ENCODE assay signal across 16 cellular contexts in genomic region chr9:93959739-93960154, GRCh38. TPM values are rescaled to one million over a fixed set of nuclear protein-coding genes. Genes with fewer than 3 reads are reported as not detected.
DNase-seq lines count a peak whose midpoint lies in the region; ATAC-seq, FAIRE-seq and TF ChIP-seq lines count a peak whose summit lies in the region.
"Had no signal": no experiment of that assay in that cellular context is flagged by ENCODE, and none has a peak within 500 bp of the region (broad histone marks: within the 10 kb centered on the region; RNA-seq: fewer than 3 reads in every experiment).

No MANE protein-coding gene starts in this region.

- no peak overlapping the region for H2BK20ac ChIP-seq in H1 (ENCODE audit: low read length)

- H3K56ac ChIP-seq in H1 (replicated peaks; ENCODE audit: insufficient read length, low read depth, low read length) = no peak overlapping the region

- intact Hi-C loops in CD4-positive, alpha-beta memory T cell (cut with micrococcal nuclease) = no loop called here

- no peak overlapping the region for H4K5ac ChIP-seq in H1 (ENCODE audit: insufficient read length, low read depth, low read length)

- no peak for TF ChIP-seq RAD21 in H1 (IDR thresholded peaks at IDR 0.05 in 1 of 2, conservative IDR thresholded peaks at IDR 0.05 in 1 of 2; ENCODE audit: low read depth in 2 of 2, low read length in 2 of 2)

- H3K4me3 Mint-ChIP-seq in CD4-positive, alpha-beta memory T cell = peak overlapping the region; percentile 20 to 82 (median 62)
- H3K4me3 Mint-ChIP-seq in neural crest cell = peak overlapping the region; percentile 35

- peaks cover 11% of the 10 kb centered on the region for H3K23me2 ChIP-seq in H1 (ENCODE audit: low read depth, low read length)

- H2BK12ac ChIP-seq in H1 (ENCODE audit: low read depth, low read length) = no peak overlapping the region

- peaks cover 46% of the 10 kb centered on the region for H3K4me1 ChIP-seq in CD4-positive, alpha-beta memory T cell (ENCODE audit: insufficient read depth, low read length)
- H3K4me1 ChIP-seq in H1 (replicated peaks in 1 of 4; ENCODE audit: control insufficient read depth in 3 of 4, insufficient read depth in 4 of 4, low read length in 3 of 4) = peaks cover 0 to 32% (median 19%) of the 10 kb centered on the region in 4 experiments; a peak in 6 of 7 replicates

- no peak overlapping the region for H3K23ac ChIP-seq in H1 (ENCODE audit: insufficient read length)

- H2AK5ac ChIP-seq in H1 (ENCODE audit: low read depth, low read length) = no peak overlapping the region

- no peaks in the 10 kb centered on the region for H3K9me3 Mint-ChIP-seq in CD4-positive, alpha-beta memory T cell
- H3K9me3 Mint-ChIP-seq in neural crest cell = no peaks in the 10 kb centered on the region

- H3K27me3 Mint-ChIP-seq in CD4-positive, alpha-beta memory T cell = peaks cover 41 to 59% of the 10 kb centered on the region in 2 donors
- peaks cover 86% of the 10 kb centered on the region for H3K27me3 Mint-ChIP-seq in neural crest cell (ENCODE audit: low read depth)

- no peak for TF ChIP-seq POLR2A in H1 (IDR thresholded peaks at IDR 0.05; ENCODE audit: control extremely low read depth in 1 of 2, low read depth in 2 of 2, low read length in 2 of 2)

- H3K9ac ChIP-seq in H1 (replicated peaks in 1 of 4; ENCODE audit: extremely low read depth in 1 of 4, low read depth in 3 of 4, low read length in 3 of 4) = no peak overlapping the region

- H3K18ac ChIP-seq in H1 (ENCODE audit: extremely low read depth, low read length) = no peak overlapping the region

- no peaks in the 10 kb centered on the region for H3K79me2 ChIP-seq in H1 (ENCODE audit: control insufficient read depth in 1 of 2, insufficient read depth in 2 of 2, low read length in 2 of 2)

- H3K36me3 Mint-ChIP-seq in CD4-positive, alpha-beta memory T cell = no peaks in the 10 kb centered on the region
- H3K36me3 Mint-ChIP-seq in neural crest cell (ENCODE audit: low read depth) = no peaks in the 10 kb centered on the region

- H4K91ac ChIP-seq in H1 (replicated peaks; ENCODE audit: insufficient read length, low read length) = no peak overlapping the region

- H4K8ac ChIP-seq in H1 (ENCODE audit: extremely low read depth, insufficient read depth, low read length) = no peak overlapping the region

- CTCF ChIA-PET in CD4-positive, alpha-beta memory T cell (lab: Charles Lee; ENCODE audit: partially characterized antibody) = no interaction called here
- CTCF ChIA-PET in H1 (lab: Charles Lee; ENCODE audit: partially characterized antibody) = interaction anchor here (0.6 to 11.8 kb wide), 9 partner anchors 12 to 278 kb away, joined by 3 to 146 read pairs (median 3); no protein-coding TSS in a partner anchor

- H3K14ac ChIP-seq in H1 (ENCODE audit: insufficient read length) = no peak overlapping the region

- no peak for FAIRE-seq in H1 (lab: Jason Lieb, UNC)

- no peak overlapping the region for H2AFZ ChIP-seq in H1 (ENCODE audit: low read length)

- no peak overlapping the region for H3K27ac ChIP-seq in CD4-positive, alpha-beta memory T cell (ENCODE audit: low read depth, low read length)
- H3K27ac ChIP-seq in H1 (ENCODE audit: low read depth, low read length) = no peak overlapping the region
- H3K27ac ChIP-seq: ascending aorta, C4-2B had no signal

- H3K9me3 ChIP-seq in CD4-positive, alpha-beta memory T cell (ENCODE audit: control insufficient read depth in 1 of 2, low read length in 2 of 2) = no peaks in the 10 kb centered on the region
- H3K9me3 ChIP-seq in H1 (ENCODE audit: insufficient read depth in 2 of 2, low read depth in 1 of 2, low read length in 1 of 2) = no peaks in the 10 kb centered on the region; a peak in 1 of 4 replicates
- H3K9me3 ChIP-seq: ascending aorta had no signal

- H3K27me3 ChIP-seq in CD4-positive, alpha-beta memory T cell (ENCODE audit: insufficient read depth, low read length) = peaks cover 41% of the 10 kb centered on the region
- peaks cover 69 to 79% (median 76%) of the 10 kb centered on the region in 4 experiments for H3K27me3 ChIP-seq in H1 (replicated peaks in 1 of 4; ENCODE audit: control insufficient read depth in 3 of 4, extremely low read depth in 1 of 4, insufficient read depth in 3 of 4, low read length in 3 of 4)

- no peak overlapping the region for H3K4me3 ChIP-seq in CD4-positive, alpha-beta memory T cell (ENCODE audit: low read length in 2 of 2)
- H3K4me3 ChIP-seq in H1 (ENCODE audit: extremely low read depth in 1 of 4, insufficient read depth in 2 of 4, low read depth in 3 of 4, low read length in 4 of 4) = peak overlapping the region in 1 of 4 experiments; percentile 52; a peak in 2 of 8 replicates

- peaks cover 16 to 61% (median 32%) of the 10 kb centered on the region in 4 donors for H3K4me1 Mint-ChIP-seq in CD4-positive, alpha-beta memory T cell
- peaks cover 16% of the 10 kb centered on the region for H3K4me1 Mint-ChIP-seq in neural crest cell

- no peak for TF ChIP-seq EP300 in H1 (IDR thresholded peaks at IDR 0.05; ENCODE audit: borderline replicate concordance in 1 of 2, low read depth in 2 of 2, low read length in 2 of 2)

- no peak overlapping the region for H2BK120ac ChIP-seq in H1 (replicated peaks; ENCODE audit: low read depth, low read length)

- H3K36me3 ChIP-seq in CD4-positive, alpha-beta memory T cell (ENCODE audit: insufficient read depth, low read length) = no peaks in the 10 kb centered on the region
- peaks cover 0 to 8% (median 0%) of the 10 kb centered on the region in 4 experiments; a peak in 1 of 8 replicates for H3K36me3 ChIP-seq in H1 (ENCODE audit: control insufficient read depth in 2 of 4, insufficient read depth in 4 of 4, low read length in 3 of 4)
- H3K36me3 ChIP-seq: ascending aorta had no signal

- H3K4ac ChIP-seq in H1 (replicated peaks; ENCODE audit: insufficient read length, low read depth, low read length) = no peak overlapping the region

- 8% methylated on average over 10 of the region's 10 CpGs; no CpG with 5 or more reads in 1 of the 2 experiments for WGBS in H1 (ENCODE audit: extremely low coverage in 1 of 2, insufficient coverage in 1 of 2, insufficient read length in 1 of 2, insufficient replicate concordance in 2 of 2, low coverage in 1 of 2, low lambda C conversion rate in 2 of 2, missing lambda C conversion rate in 1 of 2), 2 experiments

- no peak for DNase-seq in CD4-positive, alpha-beta memory T cell
- DNase-seq in HuH-7.5 (ENCODE audit: low spot score) = peak; percentile 6
- no peak for DNase-seq in H1 (ENCODE audit: low read depth in 1 of 2, low spot score in 2 of 2)
- DNase-seq in neural crest cell (ENCODE audit: low read depth, low spot score) = no peak
- DNase-seq in 8988T = no peak
- DNase-seq: cortex of kidney, HCEC 1CT, left cardiac atrium, NCI-H748 treated with DMSO at 0.1 percent for 48 hours had no signal

- no peaks in the 10 kb centered on the region for H3K79me1 ChIP-seq in H1 (ENCODE audit: low read depth, low read length)

- ATAC-seq in HG02973 (IDR thresholded peaks at IDR 0.05; ENCODE audit: unreplicated experiment) = no peak
- ATAC-seq in HG03571 (IDR thresholded peaks at IDR 0.05; ENCODE audit: unreplicated experiment) = no peak
- ATAC-seq: activated CD4-positive, CD25-positive, alpha-beta regulatory T cell treated with anti-CD3 and anti-CD28 coated beads, Interleukin-2, amount 50 U/mL, for 24 hours; esophagus mucosa; left cardiac atrium had no signal

- no peak overlapping the region for H2BK5ac ChIP-seq in H1 (ENCODE audit: low read depth, low read length)

- peaks cover 2 to 23% of the 10 kb centered on the region in 2 experiments for H4K20me1 ChIP-seq in H1 (replicated peaks in 1 of 2; ENCODE audit: control insufficient read depth in 1 of 2, insufficient read depth in 2 of 2, low read length in 2 of 2)

- POLR2A ChIA-PET in CD4-positive, alpha-beta memory T cell (lab: Charles Lee; ENCODE audit: partially characterized antibody) = no interaction called here
- POLR2A ChIA-PET in H1 (lab: Charles Lee; ENCODE audit: partially characterized antibody) = interaction anchor here (0.6 to 4.0 kb wide), 5 partner anchors 9 to 281 kb away, joined by 3 to 20 read pairs (median 5); no protein-coding TSS in a partner anchor

- H2BK15ac ChIP-seq in H1 (ENCODE audit: low read length) = no peak overlapping the region

- peak overlapping the region; percentile 83 to 85; a peak in 2 of 4 replicates for H3K4me2 ChIP-seq in H1 (ENCODE audit: insufficient read depth in 1 of 2, low read depth in 2 of 2, low read length in 2 of 2)

- no peak for TF ChIP-seq CTCF in H1 (IDR thresholded peaks at IDR 0.05; ENCODE audit: control extremely low read depth in 1 of 3, insufficient read depth in 1 of 3, low read depth in 1 of 3, low read length in 3 of 3)
- TF ChIP-seq CTCF in neural crest cell (conservative IDR thresholded peaks at IDR 0.05) = no peak

- H3K27ac Mint-ChIP-seq in CD4-positive, alpha-beta memory T cell = no peak overlapping the region
- no peak overlapping the region for H3K27ac Mint-ChIP-seq in neural crest cell (ENCODE audit: unreplicated experiment)

TF ChIP-seq in H1, 55 proteins besides CTCF, POLR2A, EP300 and RAD21 (continues in another document):
- TF ChIP-seq PHF8 (conservative IDR thresholded peaks at IDR 0.05; ENCODE audit: low read depth, low read length) = no peak
- TF ChIP-seq RNF2 (IDR thresholded peaks at IDR 0.05; ENCODE audit: borderline replicate concordance, low read depth, low read length, missing control alignments, poor library complexity, severe bottlenecking) = peak; percentile 80
- TF ChIP-seq KDM1A (IDR thresholded peaks at IDR 0.05; ENCODE audit: borderline replicate concordance, low read length) = no peak
- no peak for TF ChIP-seq EGR1 (IDR thresholded peaks at IDR 0.05; ENCODE audit: borderline replicate concordance, low read depth, low read length)
- TF ChIP-seq TCF12 (IDR thresholded peaks at IDR 0.05; ENCODE audit: low read depth, low read length) = no peak
- TF ChIP-seq CEBPB (IDR thresholded peaks at IDR 0.05; ENCODE audit: low read depth, low read length) = no peak
- TF ChIP-seq MAX (IDR thresholded peaks at IDR 0.05) = no peak

RNA-seq across cellular contexts. Expression of gene BARX1, which starts 4.6 kb away (rescaled TPM):
- not detected for total RNA-seq in CD4-positive, alpha-beta memory T cell
- polyA plus RNA-seq in CD4-positive, alpha-beta memory T cell = not detected
- total RNA-seq in H1 (2021; fragmentation: NEBNext Ultra II Directional; extraction: Animal tissue kit (Norgen Biotek cat#: 25700)) = 2.1 and 2.6 TPM in 2 replicates
- polyA plus RNA-seq in H1 (2011; rRNA removed) = 0.79 and 1.3 TPM in 2 replicates
- polyA plus RNA-seq in H1 (2011; cell fraction: cytosol; rRNA removed) = 1.00 TPM
- polyA plus RNA-seq in H1 (2011; cell fraction: nucleus; rRNA removed) = 1.4 TPM
- 0.68 to 0.87 TPM (median 0.76 TPM) in 4 replicates for polyA plus RNA-seq in H1 (2012, experiment 1 of 2)
- 0.92 TPM for polyA plus RNA-seq in H1 (2012, experiment 2 of 2)
- polyA plus RNA-seq in H1 (2013, experiment 1 of 2) = 2.3 TPM
- 2.3 TPM for polyA plus RNA-seq in H1 (2013, experiment 2 of 2)
- polyA minus RNA-seq in H1 (2011; rRNA and poly(A)+ RNA removed) = 0.22 TPM in 1 of 2 replicates, not detected in the other
- polyA minus RNA-seq in H1 (2011; cell fraction: cytosol; rRNA and poly(A)+ RNA removed) = not detected
- not detected for polyA minus RNA-seq in H1 (2011; cell fraction: nucleus; rRNA and poly(A)+ RNA removed)
- 0.23 TPM in 1 of 2 replicates, not detected in the other for total RNA-seq in neural crest cell
- total RNA-seq: ascending aorta, left cardiac atrium, ureter had no signal
